In the genomic region with DNA sequence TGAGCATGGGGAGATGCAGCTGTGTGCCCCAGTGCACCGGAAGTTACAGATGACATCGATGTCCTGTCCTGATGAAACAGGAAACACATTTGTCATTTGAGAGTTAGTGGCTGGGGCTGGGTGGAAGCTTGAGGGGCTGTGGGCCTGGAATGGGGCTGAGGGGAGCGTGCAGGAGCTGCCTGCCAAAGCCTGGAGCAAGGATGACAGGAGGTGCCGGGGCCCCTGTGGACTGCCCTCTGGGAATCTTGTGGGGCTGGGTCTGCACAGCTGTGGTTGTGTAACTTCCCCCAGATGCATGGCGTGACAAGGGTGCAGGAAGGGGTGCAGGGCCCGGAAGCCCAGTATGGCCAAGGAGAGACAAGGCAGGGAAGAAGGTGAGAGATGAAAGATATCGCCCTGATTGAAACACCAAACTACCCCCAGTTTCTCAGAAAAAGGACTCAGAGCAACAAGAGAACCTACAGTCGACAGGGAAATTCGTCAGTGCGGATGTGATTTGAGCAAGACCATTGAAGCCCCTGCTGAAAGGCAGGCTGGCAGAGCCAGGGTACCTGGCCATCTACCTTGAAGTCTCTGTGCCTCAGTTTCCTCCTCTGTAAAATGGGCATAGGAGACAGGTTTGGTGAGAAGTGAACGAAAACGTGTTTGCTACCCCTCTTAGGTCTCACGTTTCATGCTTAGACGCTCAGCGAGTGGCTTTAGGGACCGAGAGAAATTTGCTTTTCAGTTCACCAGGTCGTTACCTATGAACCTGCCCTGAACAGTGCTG, we compare ENCODE assay signal across 15 cellular contexts. TPM values are rescaled to one million over a fixed set of nuclear protein-coding genes. Genes with fewer than 3 reads are reported as not detected.
A peak's percentile ranks its signal among the peaks of the same experiment; 100 is the strongest.
DNase-seq lines count a peak whose midpoint lies in the region; ATAC-seq and TF ChIP-seq lines count a peak whose summit lies in the region.
"Had no signal": no experiment of that assay in that cellular context is flagged by ENCODE, and none has a peak within 500 bp of the region (broad histone marks: within the 10 kb centered on the region; RNA-seq: fewer than 3 reads in every experiment).

No MANE protein-coding gene starts in this region.

- peaks cover 21% of the 10 kb centered on the region for H3K36me3 Mint-ChIP-seq in activated naive CD8-positive, alpha-beta T cell treated with anti-CD3 and anti-CD28 coated beads for 36 hours
- H3K36me3 Mint-ChIP-seq in type B pancreatic cell: peaks cover 10% of the 10 kb centered on the region
- H3K36me3 Mint-ChIP-seq: activated naive CD4-positive, alpha-beta T cell treated with anti-CD3 and anti-CD28 coated beads, Interleukin-2, amount 50 U/mL, for 24 hours had no signal

- H3K4me1 Mint-ChIP-seq in activated naive CD8-positive, alpha-beta T cell treated with anti-CD3 and anti-CD28 coated beads for 36 hours: peaks cover 52% of the 10 kb centered on the region
- no peaks in the 10 kb centered on the region for H3K4me1 Mint-ChIP-seq in type B pancreatic cell (ENCODE audit: unreplicated experiment)

- no peaks in the 10 kb centered on the region for H3K9me3 ChIP-seq in left ventricle myocardium inferior (replicated peaks)
- H3K9me3 ChIP-seq: psoas muscle had no signal

- peak overlapping the region; percentile 33 for H3K4me3 Mint-ChIP-seq in activated naive CD8-positive, alpha-beta T cell treated with anti-CD3 and anti-CD28 coated beads for 36 hours
- H3K4me3 Mint-ChIP-seq in type B pancreatic cell: peak overlapping the region; percentile 31
- H3K4me3 Mint-ChIP-seq: activated naive CD4-positive, alpha-beta T cell treated with anti-CD3 and anti-CD28 coated beads, Interleukin-2, amount 50 U/mL, for 24 hours; memory B cell had no signal

- peaks cover 24% of the 10 kb centered on the region for H3K4me1 ChIP-seq in left ventricle myocardium inferior

- H3K27ac Mint-ChIP-seq in activated naive CD8-positive, alpha-beta T cell treated with anti-CD3 and anti-CD28 coated beads for 36 hours: peak overlapping the region; percentile 89
- H3K27ac Mint-ChIP-seq in type B pancreatic cell: no peak overlapping the region
- H3K27ac Mint-ChIP-seq: activated naive CD4-positive, alpha-beta T cell treated with anti-CD3 and anti-CD28 coated beads, Interleukin-2, amount 50 U/mL, for 24 hours; memory B cell had no signal

- DNase-seq in Right ventricle myocardium inferior (ENCODE audit: missing footprints) (peak; percentile 60), left ventricle myocardium inferior (no peak), NOMO-1 (lab: John Stamatoyannopoulos, UW; ENCODE audit: unreplicated experiment in 2 of 2) (peak; percentile 67 to 70), type B pancreatic cell (ENCODE audit: extremely low spot score, unreplicated experiment) (no peak), COR-L47 (lab: John Stamatoyannopoulos, UW) (no peak)
- DNase-seq in activated naive CD8-positive, alpha-beta T cell treated with anti-CD3 and anti-CD28 coated beads for 36 hours: no peak
- no peak for DNase-seq in stimulated activated CD8-positive, alpha-beta memory T cell treated with anti-CD3 and anti-CD28 coated beads, Interleukin-4, amount 100 ng/mL, for 48 hours
- DNase-seq: stimulated activated CD4-positive, alpha-beta T cell treated with anti-CD3 and anti-CD28 coated beads, Interleukin-1b, Interleukin-23, amount 100 ng/mL, for 48 hours; WERI-Rb-1 had no signal

- H3K27me3 Mint-ChIP-seq in activated naive CD8-positive, alpha-beta T cell treated with anti-CD3 and anti-CD28 coated beads for 36 hours: no peaks in the 10 kb centered on the region
- H3K27me3 Mint-ChIP-seq in type B pancreatic cell: peaks cover 25% of the 10 kb centered on the region
- H3K27me3 Mint-ChIP-seq: activated naive CD4-positive, alpha-beta T cell treated with anti-CD3 and anti-CD28 coated beads, Interleukin-2, amount 50 U/mL, for 24 hours; memory B cell had no signal

- TF ChIP-seq CTCF in left ventricle myocardium inferior (IDR thresholded peaks at IDR 0.05; ENCODE audit: borderline replicate concordance) (no peak), type B pancreatic cell (conservative IDR thresholded peaks at IDR 0.05) (no peak)

- no peak overlapping the region for H3K4me3 ChIP-seq in left ventricle myocardium inferior
- H3K4me3 ChIP-seq: psoas muscle had no signal

- no peak overlapping the region for H3K27ac ChIP-seq in left ventricle myocardium inferior (replicated peaks)
- H3K27ac ChIP-seq: psoas muscle, WERI-Rb-1 had no signal

- peaks cover 6% of the 10 kb centered on the region for H3K27me3 ChIP-seq in left ventricle myocardium inferior (ENCODE audit: low read depth)

- no peak for ATAC-seq in Right ventricle myocardium inferior
- ATAC-seq in GM19395 (IDR thresholded peaks at IDR 0.05; ENCODE audit: unreplicated experiment): no peak
- ATAC-seq: psoas muscle had no signal

- no peaks in the 10 kb centered on the region for H3K9me3 Mint-ChIP-seq in activated naive CD8-positive, alpha-beta T cell treated with anti-CD3 and anti-CD28 coated beads for 36 hours
- no peaks in the 10 kb centered on the region for H3K9me3 Mint-ChIP-seq in type B pancreatic cell
- H3K9me3 Mint-ChIP-seq: activated naive CD4-positive, alpha-beta T cell treated with anti-CD3 and anti-CD28 coated beads, Interleukin-2, amount 50 U/mL, for 24 hours; memory B cell had no signal

- intact Hi-C loops in Right ventricle myocardium inferior (cut with DNase I) (loop anchor here (5.0 kb wide), 2 partner anchors 52 to 112 kb away; no protein-coding TSS in a partner anchor), left ventricle myocardium inferior (cut with micrococcal nuclease) (loop anchor here (10.0 kb wide), 1 partner anchor 70 kb away; no protein-coding TSS in a partner anchor)

- no peaks in the 10 kb centered on the region for H3K36me3 ChIP-seq in left ventricle myocardium inferior
- H3K36me3 ChIP-seq: WERI-Rb-1 had no signal

RNA-seq across cellular contexts. Expression of a gene that starts 8.8 kb away (rescaled TPM):
- total RNA-seq in Right ventricle myocardium inferior (1.7 TPM), left ventricle myocardium inferior (1.2 TPM), type B pancreatic cell (ENCODE audit: low replicate concordance) (0.14 TPM in 2 replicates)
- total RNA-seq in activated naive CD8-positive, alpha-beta T cell treated with anti-CD3 and anti-CD28 coated beads for 36 hours: 1 to 10 TPM in 1 of 2 experiments, under 1 TPM in 1; 0.99 to 1.6 TPM
- total RNA-seq: RPMI7951 had no signal

RNA-seq across cellular contexts. Expression of a gene that starts 10.3 kb away (rescaled TPM):
- total RNA-seq in Right ventricle myocardium inferior (57.8 TPM), left ventricle myocardium inferior (36.3 TPM), type B pancreatic cell (ENCODE audit: low replicate concordance) (12.7 and 44.1 TPM in 2 replicates)
- total RNA-seq in activated naive CD8-positive, alpha-beta T cell treated with anti-CD3 and anti-CD28 coated beads for 36 hours: 1,000 to 10,000 TPM; 1,056 to 1,060 TPM

RNA-seq across cellular contexts. Expression of a gene that starts 18.4 kb away (rescaled TPM):
- not detected for total RNA-seq in Right ventricle myocardium inferior
- total RNA-seq in left ventricle myocardium inferior: 0.05 TPM
- under 1 TPM; 0.31 to 0.56 TPM for total RNA-seq in activated naive CD8-positive, alpha-beta T cell treated with anti-CD3 and anti-CD28 coated beads for 36 hours
- 15.2 and 28.6 TPM in 2 replicates for total RNA-seq in type B pancreatic cell (ENCODE audit: low replicate concordance)
- total RNA-seq: M059J, psoas muscle had no signal

RNA-seq across cellular contexts. Expression of a gene that starts 31.3 kb away (rescaled TPM):
- total RNA-seq in Right ventricle myocardium inferior (12.9 TPM), left ventricle myocardium inferior (9.1 TPM), type B pancreatic cell (ENCODE audit: low replicate concordance) (40.1 and 50.7 TPM in 2 replicates)
- 10 to 100 TPM; 48.7 to 53.1 TPM for total RNA-seq in activated naive CD8-positive, alpha-beta T cell treated with anti-CD3 and anti-CD28 coated beads for 36 hours

RNA-seq across cellular contexts. Expression of a gene that starts 31.4 kb away (rescaled TPM):
- total RNA-seq in Right ventricle myocardium inferior (68.6 TPM), left ventricle myocardium inferior (48.5 TPM), type B pancreatic cell (ENCODE audit: low replicate concordance) (34.8 and 49.4 TPM in 2 replicates)
- 10 to 100 TPM; 23.4 to 23.7 TPM for total RNA-seq in activated naive CD8-positive, alpha-beta T cell treated with anti-CD3 and anti-CD28 coated beads for 36 hours

Comparison
In these comparisons a context has a peak if more than half of its experiments do, and no peak if none do; other contexts are left out.
1. DNase-seq: peak in Right ventricle myocardium inferior (single experiment) and NOMO-1 (2 of 2); none in left ventricle myocardium inferior (single experiment), activated naive CD8-positive, alpha-beta T cell treated with anti-CD3 and anti-CD28 coated beads for 36 hours (single experiment), type B pancreatic cell (single experiment), COR-L47 (single experiment) and stimulated activated CD8-positive, alpha-beta memory T cell treated with anti-CD3 and anti-CD28 coated beads, Interleukin-4, amount 100 ng/mL, for 48 hours (single experiment).
2. RNA of a gene that starts 10.3 kb away (total RNA-seq): 1,056 to 1,060 TPM in activated naive CD8-positive, alpha-beta T cell treated with anti-CD3 and anti-CD28 coated beads for 36 hours; 57.8 TPM in Right ventricle myocardium inferior (single experiment), 36.3 TPM in left ventricle myocardium inferior (single experiment) and 12.7 to 44.1 TPM in type B pancreatic cell; every median in the first group is over 10 times any median in the second.
3. RNA of a gene that starts 18.4 kb away (total RNA-seq): 15.2 to 28.6 TPM in type B pancreatic cell; 0.31 to 0.56 TPM in activated naive CD8-positive, alpha-beta T cell treated with anti-CD3 and anti-CD28 coated beads for 36 hours, 0.05 TPM in left ventricle myocardium inferior (single experiment) and not detected in Right ventricle myocardium inferior (single experiment); every median in the first group is over 10 times any median in the second.